In genomic region chr19:49837425-49837824, GRCh38 we compare ENCODE assay signal across 24 cellular contexts. TPM values are rescaled to one million over a fixed set of nuclear protein-coding genes. Genes with fewer than 3 reads are reported as not detected.
DNase-seq lines count a peak whose midpoint lies in the region; ATAC-seq and TF ChIP-seq lines count a peak whose summit lies in the region.
"Had no signal": no experiment of that assay in that cellular context is flagged by ENCODE, and none has a peak within 500 bp of the region (broad histone marks: within the 10 kb centered on the region; RNA-seq: fewer than 3 reads in every experiment).

No MANE protein-coding gene starts in this region.

- WGBS in H9 (ENCODE audit: extremely low coverage, insufficient read length, low lambda C conversion rate): no CpG with 5 or more reads among the region's 9 CpGs

- H3K27ac ChIP-seq in H9 (ENCODE audit: insufficient read length, low read depth, low read length) (no peak overlapping the region), gastrocnemius medialis (peak overlapping the region; percentile 79 to 96 (median 92)), upper lobe of right lung (no peak overlapping the region)
- H3K27ac ChIP-seq: SJSA1 had no signal

- no peak overlapping the region for H3K18ac ChIP-seq in H9 (ENCODE audit: insufficient read length, low read depth, low read length)

- no peaks in the 10 kb centered on the region for H4K20me1 ChIP-seq in H9 (ENCODE audit: control insufficient read depth, insufficient read depth, insufficient read length)

- no peaks in the 10 kb centered on the region for H3K9me3 Mint-ChIP-seq in H9
- no peaks in the 10 kb centered on the region for H3K9me3 Mint-ChIP-seq in endothelial cell (ENCODE audit: unreplicated experiment)

- H3K4me1 Mint-ChIP-seq in H9 (peaks cover 0 to 5% of the 10 kb centered on the region in 2 experiments; a peak in 2 of 4 replicates), T-helper 17 cell (peaks cover 5% of the 10 kb centered on the region), endothelial cell (ENCODE audit: unreplicated experiment) (peaks cover 6% of the 10 kb centered on the region)
- H3K4me1 Mint-ChIP-seq: CD4-positive, alpha-beta memory T cell had no signal

- H3K27ac Mint-ChIP-seq in H9: peak overlapping the region in 2 of 3 experiments; percentile 53 to 57; a peak in 2 of 7 replicates
- H3K27ac Mint-ChIP-seq in T-helper 17 cell: peak overlapping the region; percentile 85
- peak overlapping the region; percentile 64 for H3K27ac Mint-ChIP-seq in endothelial cell (ENCODE audit: unreplicated experiment)

- no peak overlapping the region for H3K4me3 Mint-ChIP-seq in H9
- no peak overlapping the region for H3K4me3 Mint-ChIP-seq in T-helper 17 cell
- H3K4me3 Mint-ChIP-seq in endothelial cell (ENCODE audit: unreplicated experiment): peak overlapping the region; percentile 81

- no peak overlapping the region for H2BK20ac ChIP-seq in H9 (ENCODE audit: low read depth, low read length, poor library complexity, severe bottlenecking)

- no peak overlapping the region for H3K4ac ChIP-seq in H9 (ENCODE audit: low read depth, low read length)

- ATAC-seq in T-helper 17 cell: no peak
- no peak for ATAC-seq in gastrocnemius medialis
- no peak for ATAC-seq in upper lobe of right lung
- ATAC-seq in stimulated activated naive CD8-positive, alpha-beta T cell treated with anti-CD3 and anti-CD28 coated beads, Interleukin-15, Interleukin-2, amounts not matched to agents 100 U/mL and 50 U/mL, for 24 hours: no peak
- ATAC-seq: HepG2, K562, Right ventricle myocardium inferior had no signal

- no peak overlapping the region for H3K4me2 ChIP-seq in H9 (ENCODE audit: insufficient read depth, insufficient read length, low read length)

- H2AK5ac ChIP-seq in H9 (ENCODE audit: insufficient read length, low read length): no peak overlapping the region

- H3K79me1 ChIP-seq in H9 (ENCODE audit: insufficient read depth, low read depth, low read length, poor library complexity, severe bottlenecking): no peaks in the 10 kb centered on the region

- H3K9ac ChIP-seq in H9 (ENCODE audit: extremely low read depth, insufficient read length, low read length): no peak overlapping the region

- no peaks in the 10 kb centered on the region for H3K79me2 ChIP-seq in H9 (ENCODE audit: insufficient read depth, low read length)

- no peaks in the 10 kb centered on the region for H3K23me2 ChIP-seq in H9 (ENCODE audit: insufficient read length, low read depth, low read length, poor library complexity, severe bottlenecking)

- H4K5ac ChIP-seq in H9 (ENCODE audit: insufficient read length, low read depth, low read length): no peak overlapping the region

- no peak overlapping the region for H3K23ac ChIP-seq in H9 (ENCODE audit: insufficient read length, low read depth, low read length)

- no peak overlapping the region for H2BK15ac ChIP-seq in H9 (ENCODE audit: low read depth, low read length)

- H3K36me3 Mint-ChIP-seq in H9 (ENCODE audit: insufficient read depth in 1 of 3, low read depth in 3 of 3): peaks cover 21 to 70% (median 61%) of the 10 kb centered on the region in 3 experiments
- peaks cover 14% of the 10 kb centered on the region for H3K36me3 Mint-ChIP-seq in T-helper 17 cell (ENCODE audit: low read depth)
- H3K36me3 Mint-ChIP-seq in endothelial cell (ENCODE audit: low read depth, unreplicated experiment): peaks cover 60% of the 10 kb centered on the region

- H3K4me1 ChIP-seq in H9 (ENCODE audit: insufficient read depth, low read length): no peaks in the 10 kb centered on the region
- H3K4me1 ChIP-seq in gastrocnemius medialis: peaks cover 21 to 25% of the 10 kb centered on the region in 2 donors
- H3K4me1 ChIP-seq in upper lobe of right lung: no peaks in the 10 kb centered on the region

- H3K36me3 ChIP-seq in gastrocnemius medialis: peaks cover 0 to 70% of the 10 kb centered on the region in 2 donors
- H3K36me3 ChIP-seq in upper lobe of right lung: peaks cover 58% of the 10 kb centered on the region

- TF ChIP-seq CTCF in H9 (conservative IDR thresholded peaks at IDR 0.05) (no peak), endothelial cell (IDR thresholded peaks at IDR 0.05; ENCODE audit: unreplicated experiment) (no peak), gastrocnemius medialis (IDR thresholded peaks at IDR 0.05 in 4 of 5, conservative IDR thresholded peaks at IDR 0.05 in 1 of 5) (no peak), upper lobe of right lung (IDR thresholded peaks at IDR 0.05) (no peak)

- no peak overlapping the region for H2BK120ac ChIP-seq in H9 (ENCODE audit: low read depth, low read length, poor library complexity, severe bottlenecking)

- intact Hi-C loops in gastrocnemius medialis (cut with DNase I; ENCODE audit: low total_unique reads): no loop called here
- intact Hi-C loops in upper lobe of right lung (cut with DNase I): no loop called here

- in situ Hi-C loops in gastrocnemius medialis (cut with MboI; ENCODE audit: low sequenced_read_pairs in 4 of 4): no loop called here

- no peak for TF ChIP-seq POLR2A in gastrocnemius medialis (IDR thresholded peaks at IDR 0.05)

- no peaks in the 10 kb centered on the region for H3K9me3 ChIP-seq in H9 (ENCODE audit: control insufficient read depth, low read depth, low read length)
- no peaks in the 10 kb centered on the region for H3K9me3 ChIP-seq in T-helper 17 cell (ENCODE audit: control insufficient read depth, low read length, poor library complexity, severe bottlenecking)
- no peaks in the 10 kb centered on the region for H3K9me3 ChIP-seq in gastrocnemius medialis
- no peaks in the 10 kb centered on the region for H3K9me3 ChIP-seq in upper lobe of right lung
- H3K9me3 ChIP-seq: SJSA1 had no signal

- H3K27me3 Mint-ChIP-seq in H9 (ENCODE audit: low read depth) (peaks cover 1% of the 10 kb centered on the region; the same call in 1 of the 2 replicates), T-helper 17 cell (no peaks in the 10 kb centered on the region), endothelial cell (ENCODE audit: unreplicated experiment) (peaks cover 19% of the 10 kb centered on the region)
- H3K27me3 Mint-ChIP-seq: CD4-positive, alpha-beta memory T cell had no signal

- H4K8ac ChIP-seq in H9 (replicated peaks; ENCODE audit: insufficient read length, low read depth, low read length): no peak overlapping the region

- H2BK5ac ChIP-seq in H9 (ENCODE audit: insufficient read length, low read length): no peak overlapping the region

- no peak overlapping the region for H3K56ac ChIP-seq in H9 (ENCODE audit: insufficient read length, low read depth, low read length)

- no peak overlapping the region for H2AFZ ChIP-seq in H9 (ENCODE audit: low read length)

- H3T11ph ChIP-seq in H9 (ENCODE audit: low read length): no peak overlapping the region

- no peak overlapping the region for H3K14ac ChIP-seq in H9 (ENCODE audit: insufficient read depth, low read length)

- H4K91ac ChIP-seq in H9 (ENCODE audit: insufficient read length, low read depth, low read length): no peak overlapping the region

- DNase-seq in H9 (no peak), T-helper 17 cell (no peak), endothelial cell (ENCODE audit: low spot score) (no peak), gastrocnemius medialis (no peak), DMS79 (lab: John Stamatoyannopoulos, UW) (no peak), upper lobe of right lung (no peak)
- no peak for DNase-seq in activated CD4-positive, alpha-beta T cell treated with anti-CD3 and anti-CD28 coated beads for 1 hour
- no peak for DNase-seq in stimulated activated naive CD8-positive, alpha-beta T cell treated with anti-CD3 and anti-CD28 coated beads, Interleukin-15, Interleukin-2, amounts not matched to agents 100 U/mL and 50 U/mL, for 24 hours
- DNase-seq: C1 segment of cervical spinal cord; CD4-positive, alpha-beta memory T cell; COR-L47; EL; GDM1; Kasumi-1; NCI-H1092 treated with DMSO at 0.1 percent for 48 hours; NCI-H1436 treated with DMSO at 0.1 percent for 48 hours; NCI-H187 treated with DMSO at 0.1 percent for 48 hours; NCI-H446; NCI-H524 treated with DMSO at 0.1 percent for 48 hours; NCI-H774 had no signal

- H2BK12ac ChIP-seq in H9 (ENCODE audit: insufficient read length, low read depth, low read length): no peak overlapping the region

- H3K27me3 ChIP-seq in H9 (ENCODE audit: insufficient read depth, low read length): no peaks in the 10 kb centered on the region
- no peaks in the 10 kb centered on the region for H3K27me3 ChIP-seq in gastrocnemius medialis
- no peaks in the 10 kb centered on the region for H3K27me3 ChIP-seq in upper lobe of right lung
- H3K27me3 ChIP-seq: SJSA1 had no signal

- H3K4me3 ChIP-seq in gastrocnemius medialis (no peak overlapping the region), upper lobe of right lung (no peak overlapping the region)
- H3K4me3 ChIP-seq: K562, SJSA1 had no signal

RNA-seq across cellular contexts. Expression of gene PTOV1, which starts 13.5 kb away (rescaled TPM):
- 309 and 317 TPM in 2 replicates for total RNA-seq in H9 (2021)
- 100 to 1,000 TPM; 125 to 162 TPM for total RNA-seq in T-helper 17 cell
- 231 TPM for total RNA-seq in endothelial cell (ENCODE audit: unreplicated experiment)
- total RNA-seq in gastrocnemius medialis: 10 to 100 TPM; 77.6 to 88.2 (median 87.0) TPM
- total RNA-seq in upper lobe of right lung: 104 TPM

RNA-seq across cellular contexts. Expression of gene MED25, which starts 19.3 kb away (rescaled TPM):
- total RNA-seq in H9 (2021) (76.7 and 77.5 TPM in 2 replicates), T-helper 17 cell (100 to 1,000 TPM in 1 of 2 donors, 10 to 100 TPM in 1; 94.8 to 108 TPM), endothelial cell (ENCODE audit: unreplicated experiment) (117 TPM), gastrocnemius medialis (100 to 1,000 TPM in 1 of 4 donors, 10 to 100 TPM in 3; 46.6 to 105 (median 78.7) TPM), upper lobe of right lung (45.9 TPM)

RNA-seq across cellular contexts. Expression of gene FUZ, which starts 24.3 kb away (rescaled TPM):
- total RNA-seq in H9 (2021): 25.1 and 29.7 TPM in 2 replicates
- 10 to 100 TPM; 29.4 to 30.7 TPM for total RNA-seq in T-helper 17 cell
- 15.6 TPM for total RNA-seq in endothelial cell (ENCODE audit: unreplicated experiment)
- total RNA-seq in gastrocnemius medialis: 10 to 100 TPM; 14.2 to 35.5 (median 26.0) TPM
- 20.1 TPM for total RNA-seq in upper lobe of right lung
- total RNA-seq: HepG2 had no signal

RNA-seq across cellular contexts. Expression of gene PNKP, which starts 30.0 kb away (rescaled TPM):
- 144 and 157 TPM in 2 replicates for total RNA-seq in H9 (2021)
- total RNA-seq in T-helper 17 cell: 100 to 1,000 TPM; 170 to 196 TPM
- 96.0 TPM for total RNA-seq in endothelial cell (ENCODE audit: unreplicated experiment)
- 10 to 100 TPM; 14.9 to 43.4 (median 21.1) TPM for total RNA-seq in gastrocnemius medialis
- total RNA-seq in upper lobe of right lung: 83.2 TPM

RNA-seq across cellular contexts. Expression of gene AKT1S1, which starts 39.7 kb away (rescaled TPM):
- total RNA-seq in H9 (2021): 43.5 and 44.6 TPM in 2 replicates
- 10 to 100 TPM; 19.2 to 33.8 TPM for total RNA-seq in T-helper 17 cell
- total RNA-seq in endothelial cell (ENCODE audit: unreplicated experiment): 48.2 TPM
- total RNA-seq in gastrocnemius medialis: 10 to 100 TPM; 23.8 to 56.8 (median 43.4) TPM
- 29.4 TPM for total RNA-seq in upper lobe of right lung

Comparison
In these comparisons a context has a peak if more than half of its experiments do, and no peak if none do; other contexts are left out.
1. H3K27ac ChIP-seq: peak in gastrocnemius medialis (4 of 4); none in H9 (single experiment) and upper lobe of right lung (single experiment).
2. Peak in every context shown above with its lines, with median percentiles within 50 percentile points of each other: H3K27ac Mint-ChIP-seq.